In genomic region chr17:30358055-30358760, GRCh38 we compare ENCODE assay signal across 2 cellular contexts.
TF ChIP-seq lines count a peak whose summit lies in the region.

No MANE protein-coding gene starts in this region.

TF ChIP-seq in K562, 482 proteins besides CTCF, POLR2A, EP300 and RAD21:
- no peak for TF ChIP-seq ZNF561 (CRISPR knock-in tag; conservative IDR thresholded peaks at IDR 0.05)
- no peak for TF ChIP-seq ZHX1 (conservative IDR thresholded peaks at IDR 0.05; ENCODE audit: low read length)
- no peak for TF ChIP-seq ZNF644 (tag; IDR thresholded peaks at IDR 0.05; ENCODE audit: low read depth)
- TF ChIP-seq, protein P1, sequence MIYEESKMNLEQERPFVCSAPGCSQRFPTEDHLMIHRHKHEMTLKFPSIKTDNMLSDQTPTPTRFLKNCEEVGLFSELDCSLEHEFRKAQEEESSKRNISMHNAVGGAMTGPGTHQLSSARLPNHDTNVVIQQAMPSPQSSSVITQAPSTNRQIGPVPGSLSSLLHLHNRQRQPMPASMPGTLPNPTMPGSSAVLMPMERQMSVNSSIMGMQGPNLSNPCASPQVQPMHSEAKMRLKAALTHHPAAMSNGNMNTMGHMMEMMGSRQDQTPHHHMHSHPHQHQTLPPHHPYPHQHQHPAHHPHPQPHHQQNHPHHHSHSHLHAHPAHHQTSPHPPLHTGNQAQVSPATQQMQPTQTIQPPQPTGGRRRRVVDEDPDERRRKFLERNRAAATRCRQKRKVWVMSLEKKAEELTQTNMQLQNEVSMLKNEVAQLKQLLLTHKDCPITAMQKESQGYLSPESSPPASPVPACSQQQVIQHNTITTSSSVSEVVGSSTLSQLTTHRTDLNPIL (CRISPR knock-in tag; IDR thresholded peaks at IDR 0.05) = no peak
- TF ChIP-seq CEBPG (CRISPR knock-in tag; IDR thresholded peaks at IDR 0.05) = no peak
- peak; percentile 13 to 37; a peak in 1 of 4 replicates for TF ChIP-seq CEBPG (tag; conservative IDR thresholded peaks at IDR 0.05 in 1 of 2, IDR thresholded peaks at IDR 0.05 in 1 of 2)
- TF ChIP-seq ZC3H11A (IDR thresholded peaks at IDR 0.05; ENCODE audit: low read depth, low read length) = no peak
- no peak for TF ChIP-seq ZNF224 (CRISPR knock-in tag; IDR thresholded peaks at IDR 0.05)
- TF ChIP-seq ZNF316 (IDR thresholded peaks at IDR 0.05) = peak; percentile 54
- no peak for TF ChIP-seq THRB (CRISPR knock-in tag; conservative IDR thresholded peaks at IDR 0.05)
- no peak for TF ChIP-seq ZNF696 (CRISPR knock-in tag; conservative IDR thresholded peaks at IDR 0.05)
- TF ChIP-seq MTF1 (CRISPR knock-in tag; IDR thresholded peaks at IDR 0.05; ENCODE audit: borderline replicate concordance) = no peak
- no peak for TF ChIP-seq HEY1 (CRISPR knock-in tag; IDR thresholded peaks at IDR 0.05; ENCODE audit: borderline replicate concordance)
- TF ChIP-seq C11orf30 (IDR thresholded peaks at IDR 0.05; ENCODE audit: low read depth) = 0 out of 2 replicates have a peak, but pooled peaks have one; percentile 23
- no peak for TF ChIP-seq ZNF3 (CRISPR knock-in tag; IDR thresholded peaks at IDR 0.05)
- TF ChIP-seq TRIM28 (IDR thresholded peaks at IDR 0.05) = no peak
- TF ChIP-seq FOXM1 (IDR thresholded peaks at IDR 0.05; ENCODE audit: low read depth) = no peak
- no peak for TF ChIP-seq FOXM1 (CRISPR knock-in tag; IDR thresholded peaks at IDR 0.05; ENCODE audit: low read depth)
- no peak for TF ChIP-seq HDAC8 (tag; IDR thresholded peaks at IDR 0.05)
- no peak for TF ChIP-seq MCM3 (IDR thresholded peaks at IDR 0.05)
- 0 out of 2 replicates have a peak, but pooled peaks have one; percentile 12 for TF ChIP-seq MAFG (tag; conservative IDR thresholded peaks at IDR 0.05)
- no peak for TF ChIP-seq JUN (IDR thresholded peaks at IDR 0.05; ENCODE audit: borderline replicate concordance, low read depth, low read length)
- no peak for TF ChIP-seq JUN (CRISPR knock-in tag; IDR thresholded peaks at IDR 0.05; ENCODE audit: borderline replicate concordance)
- no peak for TF ChIP-seq MED1 (CRISPR knock-in tag; IDR thresholded peaks at IDR 0.05; ENCODE audit: borderline replicate concordance)
- peak; percentile 34; the same call in 1 of the 2 replicates for TF ChIP-seq CEBPB (tag; IDR thresholded peaks at IDR 0.05)
- TF ChIP-seq ZFP91 (CRISPR knock-in tag; IDR thresholded peaks at IDR 0.05) = no peak

TF ChIP-seq in HepG2, 621 proteins besides CTCF, POLR2A, EP300 and RAD21:
- TF ChIP-seq MAFF (IDR thresholded peaks at IDR 0.05; ENCODE audit: low read depth, low read length) = 0 out of 2 replicates have a peak, but pooled peaks have one; percentile 34
- peak in 1 of 2 experiments; percentile 43; a peak in 2 of 4 replicates for TF ChIP-seq MAFK (conservative IDR thresholded peaks at IDR 0.05 in 1 of 2, IDR thresholded peaks at IDR 0.05 in 1 of 2; ENCODE audit: low read length in 2 of 2)
- no peak for TF ChIP-seq PCBP2 (optimal IDR thresholded peaks at IDR 0.05; ENCODE audit: low read depth, low read length, poor library complexity, severe bottlenecking)
- TF ChIP-seq, protein P2, sequence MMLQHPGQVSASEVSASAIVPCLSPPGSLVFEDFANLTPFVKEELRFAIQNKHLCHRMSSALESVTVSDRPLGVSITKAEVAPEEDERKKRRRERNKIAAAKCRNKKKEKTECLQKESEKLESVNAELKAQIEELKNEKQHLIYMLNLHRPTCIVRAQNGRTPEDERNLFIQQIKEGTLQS (CRISPR knock-in tag; IDR thresholded peaks at IDR 0.05) = no peak
TF ChIP-seq in HepG2: peak in this region for 2.
